ENCODE assay signal across 8 cellular contexts in the genomic region with DNA sequence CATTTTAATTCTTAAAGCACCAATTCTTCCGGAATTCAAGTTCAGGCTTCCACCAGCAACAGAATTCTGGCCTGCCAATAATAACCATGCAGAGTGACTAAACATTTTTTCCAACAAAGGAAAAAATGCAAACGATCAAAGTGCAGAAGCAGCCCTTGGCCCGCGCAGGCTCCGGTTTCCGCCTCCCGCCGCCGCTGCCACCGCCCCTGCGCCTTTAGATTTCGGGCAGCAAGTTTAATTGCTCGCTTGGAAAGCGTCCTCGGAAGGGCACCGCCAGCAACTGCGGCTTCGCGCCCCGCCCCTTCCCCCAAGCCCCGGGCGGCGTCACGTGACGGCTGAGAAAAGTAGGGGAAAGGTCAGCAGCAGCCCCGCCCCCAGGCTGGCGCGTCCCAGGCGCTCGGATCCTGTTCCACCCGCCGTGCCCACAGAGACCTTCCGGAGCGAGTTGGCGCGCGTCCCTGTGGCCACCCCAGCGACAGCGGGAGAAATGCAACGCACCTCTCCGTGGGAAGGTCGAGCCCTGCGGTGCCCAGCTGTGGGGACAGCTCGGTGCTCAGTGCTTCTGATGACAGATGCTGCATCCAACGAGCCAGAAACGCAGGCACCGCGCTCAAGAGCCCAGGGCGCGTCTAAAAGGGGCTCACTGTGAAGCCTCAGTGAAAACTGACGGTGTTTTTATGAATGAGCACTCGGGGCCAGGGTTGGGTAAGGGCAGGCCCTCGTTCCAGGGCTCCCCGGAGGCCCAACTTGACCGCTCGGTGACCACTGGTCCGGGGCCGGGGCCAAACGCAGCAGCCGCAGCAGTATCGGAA. TPM values are rescaled to one million over a fixed set of nuclear protein-coding genes. Genes with fewer than 3 reads are reported as not detected.
DNase-seq lines count a peak whose midpoint lies in the region; ATAC-seq and TF ChIP-seq lines count a peak whose summit lies in the region.

No MANE protein-coding gene starts in this region.

- peaks cover 21% of the 10 kb centered on the region for H3K4me1 ChIP-seq in HUES6 (ENCODE audit: control insufficient read depth, insufficient read depth, low read length)
- peaks cover 30% of the 10 kb centered on the region for H3K4me1 ChIP-seq in OCI-LY3 (ENCODE audit: low read length)

- peak overlapping the region; percentile 65 for H3K9ac ChIP-seq in HUES6 (ENCODE audit: low read length)
- peak overlapping the region; percentile 75 for H3K9ac ChIP-seq in OCI-LY3 (ENCODE audit: low read length)

- DNase-seq in BJ (ENCODE audit: low read depth) (peak; percentile 70), activated T-cell treated with anti-CD3 and anti-CD28 coated beads for 24 hours (ENCODE audit: low read depth) (peak; percentile 90), epithelial cell of esophagus (ENCODE audit: low read depth) (peak; percentile 93), middle frontal gyrus (ENCODE audit: extremely low spot score, low spot score) (peak; percentile 47)
- DNase-seq in stimulated activated CD8-positive, alpha-beta memory T cell treated with anti-CD3 and anti-CD28 coated beads, Interleukin-15, amount 100 ng/mL, for 48 hours (ENCODE audit: low read depth in 2 of 2): peak; percentile 91 to 92

- H4K20me1 ChIP-seq in OCI-LY3 (ENCODE audit: insufficient read depth, low read length): no peaks in the 10 kb centered on the region

- peak; percentile 53 for ATAC-seq in GM19328 (IDR thresholded peaks at IDR 0.05; ENCODE audit: unreplicated experiment)

- POLR2A ChIA-PET in BJ (lab: Charles Lee): interaction anchor here (0.6 kb wide), 1 partner anchor 820 kb away, joined by 9 read pairs; no protein-coding TSS in a partner anchor

- H3K36me3 ChIP-seq in BJ (ENCODE audit: control insufficient read depth, insufficient read depth, low read length): no peaks in the 10 kb centered on the region
- no peaks in the 10 kb centered on the region for H3K36me3 ChIP-seq in HUES6 (ENCODE audit: control insufficient read depth, insufficient read depth, low read length)
- H3K36me3 ChIP-seq in OCI-LY3 (replicated peaks; ENCODE audit: low read depth, low read length): no peaks in the 10 kb centered on the region

- peak overlapping the region; percentile 81 for H3K4me2 ChIP-seq in OCI-LY3 (ENCODE audit: low read length)

- H3K4me3 ChIP-seq in BJ (ENCODE audit: low read depth, low read length) (peak overlapping the region; percentile 73), HUES6 (ENCODE audit: low read depth, low read length) (peak overlapping the region; percentile 85), OCI-LY3 (ENCODE audit: low read length) (peak overlapping the region; percentile 80), epithelial cell of esophagus (ENCODE audit: low read length) (peak overlapping the region; percentile 34)

- H3K27ac ChIP-seq in HUES6 (ENCODE audit: low read depth, low read length): peak overlapping the region; percentile 96
- peak overlapping the region; percentile 35 for H3K27ac ChIP-seq in OCI-LY3 (ENCODE audit: low read length)

- no peaks in the 10 kb centered on the region for H3K79me2 ChIP-seq in OCI-LY3 (ENCODE audit: low read length)

- CTCF ChIA-PET in BJ (lab: Yijun Ruan, JAX): interaction anchor here (1.6 kb wide), 1 partner anchor 51 kb away, joined by 5 read pairs; no protein-coding TSS in a partner anchor

- no peaks in the 10 kb centered on the region for H3K27me3 ChIP-seq in BJ (ENCODE audit: control insufficient read depth, insufficient read depth, low read length)
- peaks cover 47% of the 10 kb centered on the region for H3K27me3 ChIP-seq in HUES6 (ENCODE audit: control insufficient read depth, insufficient read depth, low read length)
- peaks cover 22% of the 10 kb centered on the region for H3K27me3 ChIP-seq in OCI-LY3 (ENCODE audit: low read depth, low read length)

- no peaks in the 10 kb centered on the region for H3K9me3 ChIP-seq in HUES6 (ENCODE audit: control insufficient read depth, insufficient read depth, low read depth, low read length)
- H3K9me3 ChIP-seq in OCI-LY3 (ENCODE audit: insufficient read depth, low read length): no peaks in the 10 kb centered on the region

- H2AFZ ChIP-seq in OCI-LY3 (ENCODE audit: low read depth, low read length): peak overlapping the region; percentile 88

- no peak for TF ChIP-seq CTCF in BJ (IDR thresholded peaks at IDR 0.05; ENCODE audit: insufficient read depth, low read depth, low read length)
- no peak for TF ChIP-seq CTCF in OCI-LY3 (IDR thresholded peaks at IDR 0.05; ENCODE audit: low read depth, low read length)
- no peak for TF ChIP-seq CTCF in epithelial cell of esophagus (IDR thresholded peaks at IDR 0.05; ENCODE audit: insufficient read depth, low read depth, low read length, missing control alignments)

RNA-seq across cellular contexts. Expression of a gene that starts 2.5 kb away (rescaled TPM):
- 24.2 and 29.8 TPM in 2 replicates for polyA plus RNA-seq in BJ (2011; rRNA removed)
- polyA minus RNA-seq in BJ (2011; rRNA and poly(A)+ RNA removed): 47.3 and 56.5 TPM in 2 replicates

Comparison
In these comparisons a context has a peak if more than half of its experiments do, and no peak if none do; other contexts are left out.
1. Peak in every context shown above with its lines: DNase-seq, ATAC-seq, H3K4me3 ChIP-seq and H3K27ac ChIP-seq.
2. H3K4me3 ChIP-seq: peak in every context shown above with its lines; median percentile 85 in HUES6; 80 in OCI-LY3; 73 in BJ; 34 in epithelial cell of esophagus.